Comparison of ENCODE assay signal across 8 cellular contexts in the genomic region with DNA sequence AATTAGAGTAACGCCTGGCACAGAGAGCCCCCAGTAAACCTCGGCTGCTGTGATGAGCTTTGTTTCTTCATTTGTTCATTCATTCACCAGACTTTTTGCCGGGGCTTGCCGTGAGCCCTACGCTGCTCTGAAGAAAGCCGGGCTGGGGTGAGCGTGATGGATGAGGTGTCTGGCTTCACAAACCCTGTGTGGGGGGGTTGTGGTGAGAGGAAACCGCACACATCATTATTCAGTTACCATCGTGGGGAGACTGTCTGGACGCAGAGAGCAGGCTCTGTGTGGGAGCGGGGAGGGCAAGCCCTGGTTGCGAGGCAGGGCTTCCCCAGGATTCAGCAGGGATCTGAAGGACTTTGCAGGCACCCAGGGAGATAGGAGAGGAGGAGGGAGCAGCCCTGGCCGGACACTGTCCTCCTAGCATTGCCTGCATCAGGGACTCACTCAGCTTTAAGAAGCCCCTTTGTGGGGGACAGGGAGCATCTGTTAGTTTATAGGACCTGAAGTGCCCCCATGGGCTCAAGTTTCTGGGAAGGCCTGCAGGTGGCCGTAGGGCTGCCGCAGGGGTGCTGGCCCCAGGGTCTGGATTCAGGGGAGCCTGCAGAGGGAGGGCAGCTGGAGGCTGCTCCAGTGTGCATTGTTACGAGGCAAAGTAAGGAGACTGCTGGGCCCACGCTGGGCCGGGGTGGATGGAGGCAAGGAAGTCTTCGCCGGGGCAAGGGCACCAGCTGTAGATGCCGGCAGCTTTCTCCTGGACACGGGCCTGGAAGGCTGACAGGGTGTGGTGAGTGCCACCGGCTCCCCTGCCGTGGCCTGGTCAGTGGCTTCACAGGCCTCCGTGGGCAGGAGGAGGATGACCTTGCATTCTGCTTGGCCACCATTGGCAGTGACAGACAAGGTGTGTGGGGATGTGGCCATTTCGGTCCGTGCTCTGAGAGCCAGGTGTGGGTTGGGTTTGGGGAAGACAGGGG.
DNase-seq lines count a peak whose midpoint lies in the region; ATAC-seq lines count a peak whose summit lies in the region.

No MANE protein-coding gene starts in this region.

- H3K4me3 Mint-ChIP-seq in CD4-positive, CD25-positive, alpha-beta regulatory T cell = peak overlapping the region; percentile 76 to 84 (median 81)
- H3K4me3 Mint-ChIP-seq in stimulated activated naive B cell treated with anti-CD40 and anti-IgM and Interleukin-4, amounts not matched to agents 10 μg/mL and 1 μg/mL and 100 μg/mL, for 72 hours = peak overlapping the region; percentile 58 to 76

- H3K27ac ChIP-seq in CD4-positive, CD25-positive, alpha-beta regulatory T cell (ENCODE audit: insufficient read depth, low read length, poor library complexity, severe bottlenecking) = peak overlapping the region; percentile 71

- H3K9me3 Mint-ChIP-seq in CD4-positive, CD25-positive, alpha-beta regulatory T cell = peaks cover 0 to 2% (median 0%) of the 10 kb centered on the region in 7 donors
- peaks cover 2 to 3% of the 10 kb centered on the region in 2 donors for H3K9me3 Mint-ChIP-seq in stimulated activated naive B cell treated with anti-CD40 and anti-IgM and Interleukin-4, amounts not matched to agents 10 μg/mL and 1 μg/mL and 100 μg/mL, for 72 hours

- ATAC-seq in CD4-positive, CD25-positive, alpha-beta regulatory T cell (ENCODE audit: low read depth in 2 of 2) = peak; percentile 70 to 71
- ATAC-seq in stimulated activated naive B cell treated with anti-CD40 and anti-IgM and Interleukin-4, amounts not matched to agents 10 μg/mL and 1 μg/mL and 100 μg/mL, for 72 hours (replicated peaks) = peak; percentile 67 to 73
- ATAC-seq in GM21360 (IDR thresholded peaks at IDR 0.05; ENCODE audit: unreplicated experiment) = no peak

- H3K9me3 ChIP-seq in CD4-positive, CD25-positive, alpha-beta regulatory T cell (ENCODE audit: control insufficient read depth in 2 of 2, low read length in 2 of 2) = no peaks in the 10 kb centered on the region

- peak overlapping the region; percentile 74 for H3K4me3 ChIP-seq in CD4-positive, CD25-positive, alpha-beta regulatory T cell (ENCODE audit: low read depth, low read length)

- peaks cover 100% of the 10 kb centered on the region for H3K4me1 ChIP-seq in CD4-positive, CD25-positive, alpha-beta regulatory T cell (ENCODE audit: control insufficient read depth, insufficient read depth, low read length, poor library complexity, severe bottlenecking)

- peaks cover 30% of the 10 kb centered on the region for H3K36me3 Mint-ChIP-seq in CD4-positive, CD25-positive, alpha-beta regulatory T cell
- H3K36me3 Mint-ChIP-seq in stimulated activated naive B cell treated with anti-CD40 and anti-IgM and Interleukin-4, amounts not matched to agents 10 μg/mL and 1 μg/mL and 100 μg/mL, for 72 hours = peaks cover 26 to 41% of the 10 kb centered on the region in 2 donors

- H3K27me3 ChIP-seq in CD4-positive, CD25-positive, alpha-beta regulatory T cell (ENCODE audit: control insufficient read depth, insufficient read depth, low read length) = no peaks in the 10 kb centered on the region

- no peaks in the 10 kb centered on the region for H3K27me3 Mint-ChIP-seq in CD4-positive, CD25-positive, alpha-beta regulatory T cell
- H3K27me3 Mint-ChIP-seq in stimulated activated naive B cell treated with anti-CD40 and anti-IgM and Interleukin-4, amounts not matched to agents 10 μg/mL and 1 μg/mL and 100 μg/mL, for 72 hours = no peaks in the 10 kb centered on the region

- peaks cover 41% of the 10 kb centered on the region for H3K36me3 ChIP-seq in CD4-positive, CD25-positive, alpha-beta regulatory T cell (ENCODE audit: control insufficient read depth, insufficient read depth, low read length)

- peaks cover 29 to 95% (median 70%) of the 10 kb centered on the region in 4 donors for H3K4me1 Mint-ChIP-seq in CD4-positive, CD25-positive, alpha-beta regulatory T cell
- peaks cover 74 to 95% of the 10 kb centered on the region in 2 donors for H3K4me1 Mint-ChIP-seq in stimulated activated naive B cell treated with anti-CD40 and anti-IgM and Interleukin-4, amounts not matched to agents 10 μg/mL and 1 μg/mL and 100 μg/mL, for 72 hours

- H3K27ac Mint-ChIP-seq in CD4-positive, CD25-positive, alpha-beta regulatory T cell = peak overlapping the region; percentile 89 to 95 (median 94)
- H3K27ac Mint-ChIP-seq in stimulated activated naive B cell treated with anti-CD40 and anti-IgM and Interleukin-4, amounts not matched to agents 10 μg/mL and 1 μg/mL and 100 μg/mL, for 72 hours = peak overlapping the region; percentile 93

- peak; percentile 51 to 69 (median 57) for DNase-seq in CD4-positive, CD25-positive, alpha-beta regulatory T cell
- DNase-seq in NOMO-1 treated with DMSO at 0.1 percent for 48 hours (lab: John Stamatoyannopoulos, UW; ENCODE audit: unreplicated experiment) (peak; percentile 64), iris pigment epithelial cell (ENCODE audit: low read depth) (peak; percentile 93), DMS53 (lab: John Stamatoyannopoulos, UW) (no peak), NCI-H1105 (lab: John Stamatoyannopoulos, UW) (no peak)
- peak; percentile 58 for DNase-seq in activated effector memory CD4-positive, alpha-beta T cell treated with Interleukin-2 at 50 U/mL for 16 hours
- DNase-seq in stimulated activated naive B cell treated with anti-CD40 and anti-IgM and Interleukin-4, amounts not matched to agents 10 μg/mL and 1 μg/mL and 100 μg/mL, for 72 hours = peak; percentile 59

Comparison
In these comparisons a context has a peak if more than half of its experiments do, and no peak if none do; other contexts are left out.
1. DNase-seq: peak in CD4-positive, CD25-positive, alpha-beta regulatory T cell (3 of 3), NOMO-1 treated with DMSO at 0.1 percent for 48 hours (single experiment), activated effector memory CD4-positive, alpha-beta T cell treated with Interleukin-2 at 50 U/mL for 16 hours (single experiment), iris pigment epithelial cell (single experiment) and stimulated activated naive B cell treated with anti-CD40 and anti-IgM and Interleukin-4, amounts not matched to agents 10 μg/mL and 1 μg/mL and 100 μg/mL, for 72 hours (single experiment); none in DMS53 (single experiment) and NCI-H1105 (single experiment).